24 cellular contexts compared by ENCODE assay signal in genomic region chr1:162857850-162858249, GRCh38. TPM values are rescaled to one million over a fixed set of nuclear protein-coding genes. Genes with fewer than 3 reads are reported as not detected.
DNase-seq lines count a peak whose midpoint lies in the region; ATAC-seq and TF ChIP-seq lines count a peak whose summit lies in the region.
"Had no signal": no experiment of that assay in that cellular context is flagged by ENCODE, and none has a peak within 500 bp of the region (broad histone marks: within the 10 kb centered on the region; RNA-seq: fewer than 3 reads in every experiment).

No MANE protein-coding gene starts in this region.

- TF ChIP-seq CTCF in astrocyte of the spinal cord (IDR thresholded peaks at IDR 0.05; ENCODE audit: low read depth, low read length) (no peak), foreskin keratinocyte (conservative IDR thresholded peaks at IDR 0.05) (no peak)

- ATAC-seq in foreskin keratinocyte = peak; percentile 21
- ATAC-seq: HepG2; left cardiac atrium; stimulated activated effector memory CD8-positive, alpha-beta T cell treated with anti-CD3 and anti-CD28 coated beads, Interleukin-12 subunit alpha, Interleukin-12 subunit beta, amount 100 ng/mL, for 72 hours had no signal

- H3K4me1 ChIP-seq in foreskin keratinocyte = no peaks in the 10 kb centered on the region

- no peaks in the 10 kb centered on the region for H3K27me3 ChIP-seq in foreskin keratinocyte

- DNase-seq in A172 (ENCODE audit: low spot score) (peak; percentile 47), HT1080 (ENCODE audit: low read depth) (peak; percentile 48), astrocyte of the spinal cord (ENCODE audit: low read depth, low spot score) (peak; percentile 53), foreskin keratinocyte (peak in 1 of 2 donors; percentile 54), hypothalamus (lab: John Stamatoyannopoulos, UW) (no peak), T1000 (lab: John Stamatoyannopoulos, UW) (no peak), NCI-H128 (lab: John Stamatoyannopoulos, UW; ENCODE audit: unreplicated experiment) (no peak), GOT3 (lab: John Stamatoyannopoulos, UW) (no peak)
- DNase-seq: 8988T; activated CD4-positive, alpha-beta memory T cell treated with anti-CD3 and anti-CD28 coated beads for 36 hours; activated naive CD4-positive, alpha-beta T cell treated with anti-CD3 and anti-CD28 coated beads, Interleukin-2, amount 10 ng/mL, durations not matched to agents 7 days and 5 days; activated T-cell treated with anti-CD3 and anti-CD28 coated beads, Interleukin-2, amount 50 U/mL, for 24 hours; DMS153; left cardiac atrium; midbrain; MV-4-11; NCI-H1930; NCI-H446 treated with DMSO at 0.1 percent for 48 hours; NK-92 treated with Interleukin-12 subunit alpha and Interleukin-12 subunit beta, amount 100 ng/mL, for 24 hours; SHP77 had no signal

- H3K27ac ChIP-seq in foreskin keratinocyte = no peak overlapping the region
- H3K27ac ChIP-seq: VCaP had no signal

- no peak overlapping the region for H3K4me3 ChIP-seq in astrocyte of the spinal cord (ENCODE audit: low read depth, low read length)

- in situ Hi-C loops in astrocyte of the spinal cord (cut with HindIII; ENCODE audit: low sequenced_read_pairs) = loop anchor here (25.0 kb wide), 1 partner anchor 454 kb away; the partner anchor contains the start of gene NUF2

RNA-seq across cellular contexts. Expression of gene CCDC190, which starts 3.1 kb away (rescaled TPM):
- total RNA-seq in A172 (2014; rRNA removed; shearing (Covaris generic)) = not detected in 2 replicates
- total RNA-seq in HT1080 (2014; rRNA removed; shearing (Covaris generic)) = 0.19 TPM in 1 of 2 replicates, not detected in the other
- 5.3 and 5.4 TPM in 2 replicates for polyA plus RNA-seq in HT1080 (2015; cell fraction: cytosol; rRNA removed)
- 6.9 and 8.5 TPM in 2 replicates for polyA plus RNA-seq in HT1080 (2015; cell fraction: nucleus; rRNA removed)
- not detected in 2 replicates for total RNA-seq in foreskin keratinocyte
- polyA plus RNA-seq in foreskin keratinocyte = not detected in 2 replicates
- total RNA-seq: activated CD4-positive, alpha-beta memory T cell treated with anti-CD3 and anti-CD28 coated beads for 36 hours; HepG2 had no signal
- polyA plus RNA-seq: HepG2, neural cell had no signal

Comparison
In these comparisons a context has a peak if more than half of its experiments do, and no peak if none do; other contexts are left out.
1. DNase-seq: peak in A172 (single experiment), HT1080 (single experiment) and astrocyte of the spinal cord (single experiment); none in hypothalamus (0 of 51), T1000 (single experiment), NCI-H128 (single experiment) and GOT3 (single experiment).